In the genomic region with DNA sequence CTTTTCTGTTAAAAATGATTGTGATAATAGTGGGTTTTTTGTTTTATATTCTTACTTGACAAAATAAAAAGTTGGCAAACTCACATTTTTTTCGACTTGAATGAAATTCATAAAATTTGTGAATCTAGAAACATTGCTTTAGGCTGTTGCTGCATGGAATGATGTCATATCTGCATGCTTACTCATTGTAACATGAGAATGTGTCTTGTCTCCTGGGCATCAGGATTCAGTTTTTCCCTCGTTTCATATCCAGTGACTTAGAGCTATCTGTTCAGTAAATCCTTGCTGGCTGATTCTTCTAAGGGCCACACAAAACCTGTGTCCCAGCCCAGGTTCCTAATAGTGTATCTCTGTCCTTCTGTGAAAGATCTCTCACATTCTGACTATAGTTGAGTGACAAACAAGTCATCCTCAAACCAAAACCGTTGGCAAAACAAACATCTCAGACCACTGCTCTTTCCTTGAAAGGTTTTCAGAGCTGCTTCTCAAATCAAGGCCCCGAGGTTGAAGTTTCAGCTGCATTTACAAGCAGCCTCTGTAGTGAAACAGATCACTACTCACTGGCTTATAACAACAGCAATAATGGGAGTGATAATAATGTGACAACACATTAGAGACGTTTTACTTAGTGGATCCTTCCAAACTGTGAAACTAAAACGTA, we compare ENCODE assay signal across 14 cellular contexts.
DNase-seq lines count a peak whose midpoint lies in the region; ATAC-seq, FAIRE-seq and TF ChIP-seq lines count a peak whose summit lies in the region.
"Had no signal": no experiment of that assay in that cellular context is flagged by ENCODE, and none has a peak within 500 bp of the region (broad histone marks: within the 10 kb centered on the region; RNA-seq: fewer than 3 reads in every experiment).

No MANE protein-coding gene starts in this region.

- H3K4me3 Mint-ChIP-seq in MCF 10A (ENCODE audit: unreplicated experiment), result peak overlapping the region; percentile 22
- H3K4me3 Mint-ChIP-seq: dendritic cell treated with granulocyte-macrophage colony-stimulating factor and Interleukin-4, amounts not matched to agents 40 ng/mL and 50 ng/mL, for 4 days; H9 had no signal

- no peak for ATAC-seq in HG02642 (IDR thresholded peaks at IDR 0.05; ENCODE audit: poor library complexity, unreplicated experiment)

- POLR2A ChIA-PET in MCF 10A (lab: Yijun Ruan, JAX), result interaction anchor here (0.7 to 1.1 kb wide), 3 partner anchors 11 to 98 kb away, joined by 3 read pairs; no protein-coding TSS in a partner anchor

- CTCF ChIA-PET in MCF 10A (lab: Yijun Ruan, JAX), result interaction anchor here (0.6 to 1.3 kb wide), 11 partner anchors 11 to 762 kb away, joined by 3 to 6 read pairs (median 3); no protein-coding TSS in a partner anchor

- H3K9me3 ChIP-seq in breast epithelium, result no peaks in the 10 kb centered on the region
- H3K9me3 ChIP-seq in adipocyte (ENCODE audit: control insufficient read depth, low read length), result peaks cover 7% of the 10 kb centered on the region
- peaks cover 8% of the 10 kb centered on the region for H3K9me3 ChIP-seq in MG63

- no peaks in the 10 kb centered on the region for H3K36me3 Mint-ChIP-seq in MCF 10A (ENCODE audit: insufficient read depth, unreplicated experiment)

- no peaks in the 10 kb centered on the region for H3K27me3 Mint-ChIP-seq in MCF 10A (ENCODE audit: insufficient read depth, unreplicated experiment)
- H3K27me3 Mint-ChIP-seq: dendritic cell treated with granulocyte-macrophage colony-stimulating factor and Interleukin-4, amounts not matched to agents 40 ng/mL and 50 ng/mL, for 4 days had no signal

- peaks cover 9% of the 10 kb centered on the region for H3K4me1 Mint-ChIP-seq in MCF 10A (ENCODE audit: insufficient read depth, unreplicated experiment)
- H3K4me1 Mint-ChIP-seq: H9 had no signal

- H3K36me3 ChIP-seq in breast epithelium (no peaks in the 10 kb centered on the region), adipocyte (ENCODE audit: control insufficient read depth, insufficient read depth, low read length, severe bottlenecking) (no peaks in the 10 kb centered on the region), MG63 (no peaks in the 10 kb centered on the region)

- H3K27ac Mint-ChIP-seq in MCF 10A (ENCODE audit: low read depth, unreplicated experiment), result peak overlapping the region; percentile 53
- H3K27ac Mint-ChIP-seq: dendritic cell treated with granulocyte-macrophage colony-stimulating factor and Interleukin-4, amounts not matched to agents 40 ng/mL and 50 ng/mL, for 4 days; H9 had no signal

- intact Hi-C loops in MCF 10A (cut with micrococcal nuclease) (loop anchor here (1.0 kb wide), 1 partner anchor 8 kb away; no protein-coding TSS in a partner anchor), breast epithelium (cut with DNase I; ENCODE audit: low total_unique reads) (no loop called here)

- H3K9me3 Mint-ChIP-seq in MCF 10A (ENCODE audit: unreplicated experiment), result no peaks in the 10 kb centered on the region

- DNase-seq in MCF 10A (ENCODE audit: unreplicated experiment), result peak; percentile 79
- DNase-seq in breast epithelium (ENCODE audit: low spot score in 2 of 2), result no peak
- peak; percentile 88 for DNase-seq in adipocyte (ENCODE audit: low read depth)
- DNase-seq in hepatic stellate cell (ENCODE audit: low spot score), result peak; percentile 35
- DNase-seq in urothelium cell line (ENCODE audit: low spot score), result peak; percentile 66
- DNase-seq in MG63, result no peak
- no peak for DNase-seq in NCI-H1092 treated with DMSO at 0.1 percent for 48 hours (lab: John Stamatoyannopoulos, UW)
- DNase-seq: GF-D8; H9; NCI-H1092; stimulated activated naive CD4-positive, alpha-beta T cell treated with Interleukin-2 at 50 U/mL for 16 hours had no signal

- peak; percentile 59 for FAIRE-seq in urothelium cell line (lab: Jason Lieb, UNC)
- FAIRE-seq: A204.1 had no signal

- TF ChIP-seq CTCF in MCF 10A (IDR thresholded peaks at IDR 0.05; ENCODE audit: unreplicated experiment) (no peak), breast epithelium (IDR thresholded peaks at IDR 0.05) (no peak)

- BruUV-seq in MCF 10A (replicated peaks; lab: Mats Ljungman, UMichigan), result no TSS peak

- H3K9ac ChIP-seq in adipocyte (ENCODE audit: low read length), result peak overlapping the region; percentile 83

- H3K4me3 ChIP-seq in breast epithelium, result no peak overlapping the region
- peak overlapping the region; percentile 37 for H3K4me3 ChIP-seq in adipocyte (ENCODE audit: low read length)
- H3K4me3 ChIP-seq in MG63, result no peak overlapping the region

- no peaks in the 10 kb centered on the region for H3K27me3 ChIP-seq in breast epithelium
- no peaks in the 10 kb centered on the region for H3K27me3 ChIP-seq in adipocyte (replicated peaks; ENCODE audit: control insufficient read depth, insufficient read depth, low read length)
- H3K27me3 ChIP-seq in MG63, result no peaks in the 10 kb centered on the region

- TF ChIP-seq POLR2A in breast epithelium (IDR thresholded peaks at IDR 0.05), result no peak

- H3K27ac ChIP-seq in breast epithelium, result no peak overlapping the region

- H3K4me1 ChIP-seq in breast epithelium, result no peaks in the 10 kb centered on the region
- H3K4me1 ChIP-seq in adipocyte (ENCODE audit: control insufficient read depth, insufficient read depth, low read length), result peaks cover 43% of the 10 kb centered on the region

Comparison
In these comparisons a context has a peak if more than half of its experiments do, and no peak if none do; other contexts are left out.
1. DNase-seq: peak in MCF 10A (single experiment), adipocyte (single experiment), hepatic stellate cell (single experiment) and urothelium cell line (single experiment); none in breast epithelium (0 of 2), MG63 (single experiment) and NCI-H1092 treated with DMSO at 0.1 percent for 48 hours (single experiment).